In the genomic region with DNA sequence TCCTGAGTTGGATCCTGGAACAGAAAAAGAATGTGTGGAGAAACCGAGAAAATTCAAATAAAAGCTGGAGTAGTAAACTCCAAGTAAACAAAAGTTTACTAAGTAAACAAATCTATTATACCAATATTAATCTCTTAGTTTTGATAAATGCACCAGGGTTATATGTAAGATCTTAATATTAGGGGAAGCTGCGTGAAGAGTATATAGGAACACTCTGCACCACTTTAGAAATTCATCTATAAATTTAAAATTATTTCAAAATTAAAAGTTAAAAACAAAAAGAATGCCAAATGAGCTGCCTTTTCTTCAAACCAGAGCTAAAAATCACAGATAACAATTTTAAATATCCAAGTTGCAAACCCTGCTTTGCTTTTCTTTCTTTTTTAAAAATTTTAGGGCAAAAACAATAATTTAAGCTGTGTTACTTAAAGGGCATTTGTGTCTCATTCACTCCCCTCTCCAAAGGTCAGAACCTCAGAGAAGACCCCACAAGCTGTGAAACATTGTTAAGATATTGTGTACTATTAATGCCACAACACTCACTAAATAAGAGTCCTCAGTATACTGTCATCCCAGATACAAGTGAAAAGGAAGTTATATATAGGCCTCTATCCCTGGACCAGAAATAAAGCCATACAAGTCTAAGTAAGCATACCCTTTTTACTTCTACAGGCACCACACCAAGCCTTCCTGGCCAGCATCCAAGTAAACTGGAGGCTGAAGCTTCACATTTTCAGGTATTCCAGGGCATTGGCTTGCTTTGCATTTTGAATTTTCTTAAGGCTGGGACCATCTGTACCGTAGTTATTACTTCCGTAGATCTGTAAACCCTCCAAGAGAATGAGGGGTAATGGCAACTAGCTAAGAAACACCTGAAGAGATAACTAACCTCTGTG, we compare ENCODE assay signal across 15 cellular contexts.
"Had no signal": no experiment of that assay in that cellular context is flagged by ENCODE, and none has a peak within 500 bp of the region (broad histone marks: within the 10 kb centered on the region; RNA-seq: fewer than 3 reads in every experiment).

No MANE protein-coding gene starts in this region.

- H3K27ac ChIP-seq: ovary, tibial nerve, uterus had no signal

- H3K4me1 ChIP-seq: uterus had no signal

- H3K9me3 ChIP-seq: ovary, tibial nerve, uterus had no signal

- H3K36me3 ChIP-seq: ovary, tibial nerve, uterus had no signal

- H3K4me3 ChIP-seq: lung, ovary, tibial nerve, uterus had no signal

- H3K27me3 ChIP-seq: ovary, tibial nerve, uterus had no signal

- ATAC-seq: activated CD8-positive, alpha-beta T cell treated with anti-CD3 and anti-CD28 coated beads, Interleukin-2, amount 10 ng/mL, durations not matched to agents 7 days and 5 days; activated naive CD4-positive, alpha-beta T cell treated with anti-CD3 and anti-CD28 coated beads, Interleukin-2, amount 50 U/mL, for 72 hours; activated T-cell treated with anti-CD3 and anti-CD28 coated beads, Interleukin-2, amount 50 U/mL, for 72 hours; stimulated activated naive B cell treated with anti-CD40 and anti-IgM and Interleukin-4, amounts not matched to agents 10 μg/mL and 1 μg/mL and 100 μg/mL, for 72 hours; WTC11 had no signal

- DNase-seq: activated CD4-positive, alpha-beta T cell treated with anti-CD3 and anti-CD28 coated beads for 4 hours; activated CD8-positive, alpha-beta memory T cell treated with anti-CD3 and anti-CD28 coated beads, Interleukin-2, amount 50 U/mL, for 48 hours; activated CD8-positive, alpha-beta T cell treated with anti-CD3 and anti-CD28 coated beads, Interleukin-2, amount 10 ng/mL, durations not matched to agents 7 days and 5 days; activated gamma-delta T cell; activated T-cell treated with anti-CD3 and anti-CD28 coated beads, Interleukin-2, amount 50 U/mL, for 72 hours; effector CD8-positive, alpha-beta T cell; naive B cell; ovary; stimulated activated CD4-positive, alpha-beta T cell treated with anti-CD3 and anti-CD28 coated beads, Interleukin-2, amount 100 ng/mL, for 48 hours; stimulated activated naive B cell treated with anti-CD40 and anti-IgM and Interleukin-4, amounts not matched to agents 10 μg/mL and 1 μg/mL and 100 μg/mL, for 72 hours; uterus had no signal
